In genomic region chr5:75130818-75131349, GRCh38 we compare ENCODE assay signal across 40 cellular contexts.
"Had no signal": no experiment of that assay in that cellular context is flagged by ENCODE, and none has a peak within 500 bp of the region (broad histone marks: within the 10 kb centered on the region; RNA-seq: fewer than 3 reads in every experiment).

No MANE protein-coding gene starts in this region.

- FAIRE-seq: astrocyte, bronchial epithelial cell had no signal

- H3K9me3 Mint-ChIP-seq: activated T-helper 2 cell treated with anti-CD3 and anti-CD28 coated beads, Interferon-gamma antibody, Interleukin-2, Interleukin-4, amounts not matched to agents 10 μg/mL and 5 μg/mL and 100 μg/mL, durations not matched to agents 14 hours and 24 hours and 36 hours; central memory CD8-positive, alpha-beta T cell had no signal

- H3K4me1 Mint-ChIP-seq: activated naive CD4-positive, alpha-beta T cell treated with anti-CD3 and anti-CD28 coated beads, Interleukin-2, amount 10 ng/mL, durations not matched to agents 7 days and 5 days; activated naive CD4-positive, alpha-beta T cell treated with anti-CD3 and anti-CD28 coated beads, Interleukin-2, amount 50 U/mL, for 24 hours; activated naive CD8-positive, alpha-beta T cell treated with anti-CD3 and anti-CD28 coated beads for 36 hours; activated naive CD8-positive, alpha-beta T cell treated with anti-CD3 and anti-CD28 coated beads, Interleukin-2, amount 10 ng/mL, durations not matched to agents 7 days and 5 days; activated naive CD8-positive, alpha-beta T cell treated with anti-CD3 and anti-CD28 coated beads, Interleukin-2, amount 50 U/mL, for 24 hours; activated T-helper 17 cell treated with anti-CD3 and anti-CD28 coated beads, Interleukin-2, amount 50 U/mL, for 72 hours; brain; central memory CD8-positive, alpha-beta T cell had no signal

- H3K4me1 ChIP-seq: adrenal gland, ascending aorta, body of pancreas, breast epithelium had no signal

- ATAC-seq: activated naive CD4-positive, alpha-beta T cell treated with anti-CD3 and anti-CD28 coated beads, Interleukin-2, amount 50 U/mL, for 72 hours; activated naive CD8-positive, alpha-beta T cell treated with anti-CD3 and anti-CD28 coated beads, Interleukin-2, amount 50 U/mL, for 24 hours; activated T-cell treated with anti-CD3 and anti-CD28 coated beads, Interleukin-2, amount 50 U/mL, for 4 hours; activated T-cell treated with anti-CD3 and anti-CD28 coated beads, Interleukin-2, amount 50 U/mL, for 72 hours; activated T-helper 17 cell treated with anti-CD3 and anti-CD28 coated beads, Interleukin-2, amount 50 U/mL, for 72 hours; body of pancreas had no signal

- H3K9me3 ChIP-seq: adrenal gland, ascending aorta, body of pancreas had no signal

- H3K4me3 ChIP-seq: adrenal gland, ascending aorta, body of pancreas, breast epithelium, cardiac muscle cell had no signal

- DNase-seq: activated effector memory CD4-positive, alpha-beta T cell treated with anti-CD3 and anti-CD28 coated beads, Interleukin-2, amount 50 U/mL, for 16 hours; activated effector memory CD4-positive, alpha-beta T cell treated with Interleukin-2 at 50 U/mL for 16 hours; activated gamma-delta T cell; activated gamma-delta T cell treated with Interleukin-2 at 50 U/mL for 16 hours; activated naive CD4-positive, alpha-beta T cell; activated naive CD4-positive, alpha-beta T cell treated with anti-CD3 and anti-CD28 coated beads for 36 hours; activated naive CD4-positive, alpha-beta T cell treated with anti-CD3 and anti-CD28 coated beads, Interleukin-2, amount 10 ng/mL, durations not matched to agents 7 days and 5 days; activated naive CD4-positive, alpha-beta T cell treated with anti-CD3 and anti-CD28 coated beads, Interleukin-2, amount 50 U/mL, for 16 hours; activated naive CD4-positive, alpha-beta T cell treated with Interleukin-2 at 50 U/mL for 16 hours; activated naive CD8-positive, alpha-beta T cell treated with anti-CD3 and anti-CD28 coated beads for 36 hours; activated naive CD8-positive, alpha-beta T cell treated with anti-CD3 and anti-CD28 coated beads, Interleukin-2, amount 10 ng/mL, durations not matched to agents 7 days and 5 days; activated naive CD8-positive, alpha-beta T cell treated with anti-CD3 and anti-CD28 coated beads, Interleukin-2, amount 50 U/mL, for 24 hours; activated T-cell treated with anti-CD3 and anti-CD28 coated beads for 4 hours; activated T-cell treated with anti-CD3 and anti-CD28 coated beads, Interleukin-2, amount 50 U/mL, for 1 hour; activated T-cell treated with anti-CD3 and anti-CD28 coated beads, Interleukin-2, amount 50 U/mL, for 24 hours; activated T-cell treated with anti-CD3 and anti-CD28 coated beads, Interleukin-2, amount 50 U/mL, for 4 hours; activated T-cell treated with anti-CD3 and anti-CD28 coated beads, Interleukin-2, amount 50 U/mL, for 48 hours; activated T-cell treated with anti-CD3 and anti-CD28 coated beads, Interleukin-2, amount 50 U/mL, for 72 hours; adrenal gland; amniotic stem cell; amygdala; anterior cingulate cortex; body of pancreas; brain microvascular endothelial cell; caudate nucleus; central memory CD4-positive, alpha-beta T cell; cerebellar nuclear complex had no signal

- H3K36me3 Mint-ChIP-seq: activated naive CD4-positive, alpha-beta T cell treated with anti-CD3 and anti-CD28 coated beads, Interleukin-2, amount 10 ng/mL, durations not matched to agents 7 days and 5 days; activated naive CD8-positive, alpha-beta T cell treated with anti-CD3 and anti-CD28 coated beads, Interleukin-2, amount 10 ng/mL, durations not matched to agents 7 days and 5 days; brain had no signal

- H3K27ac ChIP-seq: adrenal gland, ascending aorta, body of pancreas, brain microvascular endothelial cell, breast epithelium, cardiac muscle cell had no signal

- H3K4me3 Mint-ChIP-seq: activated naive CD4-positive, alpha-beta T cell treated with anti-CD3 and anti-CD28 coated beads for 36 hours; activated naive CD4-positive, alpha-beta T cell treated with anti-CD3 and anti-CD28 coated beads, Interleukin-2, amount 10 ng/mL, durations not matched to agents 7 days and 5 days; activated naive CD4-positive, alpha-beta T cell treated with anti-CD3 and anti-CD28 coated beads, Interleukin-2, amount 50 U/mL, for 24 hours; activated naive CD8-positive, alpha-beta T cell; activated naive CD8-positive, alpha-beta T cell treated with anti-CD3 and anti-CD28 coated beads for 36 hours; activated naive CD8-positive, alpha-beta T cell treated with anti-CD3 and anti-CD28 coated beads, Interleukin-2, amount 10 ng/mL, durations not matched to agents 7 days and 5 days; activated naive CD8-positive, alpha-beta T cell treated with anti-CD3 and anti-CD28 coated beads, Interleukin-2, amount 50 U/mL, for 24 hours; activated T-cell treated with anti-CD3 and anti-CD28 coated beads, Interleukin-2, amount 50 U/mL, for 24 hours; activated T-cell treated with anti-CD3 and anti-CD28 coated beads, Interleukin-2, amount 50 U/mL, for 4 hours; activated T-cell treated with anti-CD3 and anti-CD28 coated beads, Interleukin-2, amount 50 U/mL, for 72 hours; activated T-helper 1 cell treated with anti-CD3 and anti-CD28 coated beads, Interleukin-12 subunit alpha, Interleukin-12 subunit beta, Interleukin-2, Interleukin-4 antibody, amounts not matched to agents 30 ng/mL and 10 ng/mL and 1 ng/mL, durations not matched to agents 14 hours and 24 hours and 36 hours; activated T-helper 17 cell treated with anti-CD3 and anti-CD28 coated beads, Interleukin-2, amount 50 U/mL, for 72 hours; brain; central memory CD8-positive, alpha-beta T cell had no signal

- H3K27me3 ChIP-seq: adrenal gland, ascending aorta, body of pancreas, brain microvascular endothelial cell, breast epithelium, cardiac muscle cell had no signal

- H3K27me3 Mint-ChIP-seq: activated naive CD4-positive, alpha-beta T cell treated with anti-CD3 and anti-CD28 coated beads, Interleukin-2, amount 10 ng/mL, durations not matched to agents 7 days and 5 days; activated naive CD4-positive, alpha-beta T cell treated with anti-CD3 and anti-CD28 coated beads, Interleukin-2, amount 50 U/mL, for 24 hours; activated naive CD8-positive, alpha-beta T cell; activated naive CD8-positive, alpha-beta T cell treated with anti-CD3 and anti-CD28 coated beads for 36 hours; activated naive CD8-positive, alpha-beta T cell treated with anti-CD3 and anti-CD28 coated beads, Interleukin-2, amount 10 ng/mL, durations not matched to agents 7 days and 5 days; activated naive CD8-positive, alpha-beta T cell treated with anti-CD3 and anti-CD28 coated beads, Interleukin-2, amount 50 U/mL, for 24 hours; activated T-cell treated with anti-CD3 and anti-CD28 coated beads, Interleukin-2, amount 50 U/mL, for 24 hours; activated T-helper 17 cell treated with anti-CD3 and anti-CD28 coated beads, Interleukin-2, amount 50 U/mL, for 72 hours; brain had no signal

- H3K27ac Mint-ChIP-seq: activated naive CD4-positive, alpha-beta T cell treated with anti-CD3 and anti-CD28 coated beads for 36 hours; activated naive CD4-positive, alpha-beta T cell treated with anti-CD3 and anti-CD28 coated beads, Interleukin-2, amount 10 ng/mL, durations not matched to agents 7 days and 5 days; activated naive CD4-positive, alpha-beta T cell treated with anti-CD3 and anti-CD28 coated beads, Interleukin-2, amount 50 U/mL, for 24 hours; activated naive CD4-positive, alpha-beta T cell treated with anti-CD3 and anti-CD28 coated beads, Interleukin-2, amount 50 U/mL, for 72 hours; activated naive CD8-positive, alpha-beta T cell; activated naive CD8-positive, alpha-beta T cell treated with anti-CD3 and anti-CD28 coated beads for 36 hours; activated naive CD8-positive, alpha-beta T cell treated with anti-CD3 and anti-CD28 coated beads, Interleukin-2, amount 10 ng/mL, durations not matched to agents 7 days and 5 days; activated naive CD8-positive, alpha-beta T cell treated with anti-CD3 and anti-CD28 coated beads, Interleukin-2, amount 50 U/mL, for 24 hours; activated T-cell treated with anti-CD3 and anti-CD28 coated beads, Interleukin-2, amount 50 U/mL, for 24 hours; activated T-cell treated with anti-CD3 and anti-CD28 coated beads, Interleukin-2, amount 50 U/mL, for 72 hours; activated T-helper 1 cell treated with anti-CD3 and anti-CD28 coated beads, Interleukin-12 subunit alpha, Interleukin-12 subunit beta, Interleukin-2, Interleukin-4 antibody, amounts not matched to agents 30 ng/mL and 10 ng/mL and 1 ng/mL, durations not matched to agents 14 hours and 24 hours and 36 hours; activated T-helper 17 cell treated with anti-CD3 and anti-CD28 coated beads, Interleukin-2, amount 50 U/mL, for 72 hours; activated T-helper 2 cell treated with anti-CD3 and anti-CD28 coated beads, Interferon-gamma antibody, Interleukin-2, Interleukin-4, amounts not matched to agents 10 μg/mL and 5 μg/mL and 100 μg/mL, durations not matched to agents 14 hours and 24 hours and 36 hours; brain had no signal

- H3K36me3 ChIP-seq: adrenal gland, ascending aorta, brain microvascular endothelial cell, breast epithelium, cardiac muscle cell had no signal
